1 cellular context compared by ENCODE assay signal in the genomic region with DNA sequence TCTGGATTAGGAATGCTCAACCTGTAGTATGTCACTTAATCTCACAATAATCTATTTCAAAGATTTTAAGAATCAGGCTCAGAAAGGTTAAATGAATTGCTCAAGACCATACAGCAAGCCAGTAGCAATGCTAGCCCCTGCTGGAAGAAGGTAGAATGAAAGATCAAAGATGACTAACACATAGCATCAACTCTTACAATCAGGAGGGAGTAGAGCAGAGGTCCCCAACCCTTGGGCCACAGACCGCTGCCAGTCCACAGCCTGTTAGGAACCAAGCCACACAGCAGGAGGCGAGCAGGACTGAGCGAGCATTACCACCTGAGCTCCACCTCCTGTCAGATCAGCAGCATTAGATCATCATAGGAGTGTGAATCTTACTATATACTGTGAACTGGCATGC.
A peak's percentile ranks its signal among the peaks of the same experiment; 100 is the strongest.
TF ChIP-seq lines count a peak whose summit lies in the region.

No MANE protein-coding gene starts in this region.

TF ChIP-seq in H1, 55 proteins besides CTCF, POLR2A, EP300 and RAD21 (continued from another document):
- TF ChIP-seq CEBPB (IDR thresholded peaks at IDR 0.05; ENCODE audit: low read depth, low read length) = peak; percentile 43; the same call in 1 of the 2 replicates
- TF ChIP-seq, protein P1, sequence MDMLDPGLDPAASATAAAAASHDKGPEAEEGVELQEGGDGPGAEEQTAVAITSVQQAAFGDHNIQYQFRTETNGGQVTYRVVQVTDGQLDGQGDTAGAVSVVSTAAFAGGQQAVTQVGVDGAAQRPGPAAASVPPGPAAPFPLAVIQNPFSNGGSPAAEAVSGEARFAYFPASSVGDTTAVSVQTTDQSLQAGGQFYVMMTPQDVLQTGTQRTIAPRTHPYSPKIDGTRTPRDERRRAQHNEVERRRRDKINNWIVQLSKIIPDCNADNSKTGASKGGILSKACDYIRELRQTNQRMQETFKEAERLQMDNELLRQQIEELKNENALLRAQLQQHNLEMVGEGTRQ (IDR thresholded peaks at IDR 0.05; ENCODE audit: low read length) = no peak
- no peak for TF ChIP-seq TEAD4 (IDR thresholded peaks at IDR 0.05; ENCODE audit: low read depth, low read length)
- TF ChIP-seq TAF1 (IDR thresholded peaks at IDR 0.05; ENCODE audit: low read depth, low read length) = no peak
- TF ChIP-seq, protein P2, sequence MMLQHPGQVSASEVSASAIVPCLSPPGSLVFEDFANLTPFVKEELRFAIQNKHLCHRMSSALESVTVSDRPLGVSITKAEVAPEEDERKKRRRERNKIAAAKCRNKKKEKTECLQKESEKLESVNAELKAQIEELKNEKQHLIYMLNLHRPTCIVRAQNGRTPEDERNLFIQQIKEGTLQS (IDR thresholded peaks at IDR 0.05; ENCODE audit: insufficient read depth, low read depth, low read length) = no peak
